1 cellular context compared by ENCODE assay signal in genomic region chr2:35973737-35974132, GRCh38.
TF ChIP-seq lines count a peak whose summit lies in the region.

No MANE protein-coding gene starts in this region.

TF ChIP-seq in H1, 55 proteins besides CTCF, POLR2A, EP300 and RAD21 (continued from another document):
- TF ChIP-seq SIRT6 (IDR thresholded peaks at IDR 0.05; ENCODE audit: low read length): no peak
- TF ChIP-seq EZH2 (IDR thresholded peaks at IDR 0.05; ENCODE audit: low read depth, low read length, severe bottlenecking): no peak
- TF ChIP-seq SP1 (IDR thresholded peaks at IDR 0.05; ENCODE audit: low read depth, low read length): no peak
- TF ChIP-seq KDM1A (IDR thresholded peaks at IDR 0.05; ENCODE audit: borderline replicate concordance, low read length): no peak
- no peak for TF ChIP-seq GTF2F1 (IDR thresholded peaks at IDR 0.05; ENCODE audit: borderline replicate concordance, low read depth, low read length)
- TF ChIP-seq TAF1 (IDR thresholded peaks at IDR 0.05; ENCODE audit: low read depth, low read length): no peak
- no peak for TF ChIP-seq CBX8 (IDR thresholded peaks at IDR 0.05; ENCODE audit: borderline replicate concordance, low read depth, low read length)
- no peak for TF ChIP-seq ZNF274 (IDR thresholded peaks at IDR 0.05; ENCODE audit: borderline replicate concordance, extremely low read depth, low read length)
- no peak for TF ChIP-seq E2F6 (IDR thresholded peaks at IDR 0.05)
- no peak for TF ChIP-seq SRF (IDR thresholded peaks at IDR 0.05; ENCODE audit: low read depth, low read length)
